Comparison of ENCODE assay signal across 2 cellular contexts in the genomic region with DNA sequence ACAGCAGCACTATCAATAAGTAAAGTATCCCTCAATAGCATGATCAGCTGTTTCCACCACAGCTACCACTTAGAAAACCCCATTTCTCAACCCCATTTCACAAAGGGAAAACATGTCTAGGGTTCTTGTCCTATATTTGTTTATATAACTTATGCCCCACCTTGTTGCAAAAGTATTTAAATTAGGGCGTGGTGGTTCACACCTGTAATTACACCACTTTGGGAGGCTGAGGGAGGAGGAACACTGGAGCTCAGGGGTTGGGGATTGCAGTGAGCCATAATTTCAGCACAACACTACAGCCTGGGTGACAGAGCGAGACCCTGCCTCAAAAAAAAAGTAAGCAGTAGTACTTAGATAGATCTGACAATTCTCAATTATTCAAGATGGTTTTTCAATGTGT.
TF ChIP-seq lines count a peak whose summit lies in the region.

No MANE protein-coding gene starts in this region.

TF ChIP-seq in HEK293, 187 proteins besides CTCF, POLR2A, EP300 and RAD21 (continued from another document):
- no peak for TF ChIP-seq ZNF529 (tag by site-specific recombination; IDR thresholded peaks at IDR 0.05; ENCODE audit: insufficient replicate concordance)
- peak; percentile 80; the same call in 1 of the 2 replicates for TF ChIP-seq MZF1 (tag by site-specific recombination; IDR thresholded peaks at IDR 0.05; ENCODE audit: borderline replicate concordance)
- TF ChIP-seq, protein P1, sequence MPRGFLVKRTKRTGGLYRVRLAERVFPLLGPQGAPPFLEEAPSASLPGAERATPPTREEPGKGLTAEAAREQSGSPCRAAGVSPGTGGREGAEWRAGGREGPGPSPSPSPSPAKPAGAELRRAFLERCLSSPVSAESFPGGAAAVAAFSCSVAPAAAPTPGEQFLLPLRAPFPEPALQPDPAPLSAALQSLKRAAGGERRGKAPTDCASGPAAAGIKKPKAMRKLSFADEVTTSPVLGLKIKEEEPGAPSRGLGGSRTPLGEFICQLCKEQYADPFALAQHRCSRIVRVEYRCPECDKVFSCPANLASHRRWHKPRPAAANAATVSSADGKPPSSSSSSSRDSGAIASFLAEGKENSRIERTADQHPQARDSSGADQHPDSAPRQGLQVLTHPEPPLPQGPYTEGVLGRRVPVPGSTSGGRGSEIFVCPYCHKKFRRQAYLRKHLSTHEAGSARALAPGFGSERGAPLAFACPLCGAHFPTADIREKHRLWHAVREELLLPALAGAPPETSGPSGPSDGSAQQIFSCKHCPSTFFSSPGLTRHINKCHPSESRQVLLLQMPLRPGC (tag by site-specific recombination; IDR thresholded peaks at IDR 0.05), result no peak
- TF ChIP-seq, protein P2, sequence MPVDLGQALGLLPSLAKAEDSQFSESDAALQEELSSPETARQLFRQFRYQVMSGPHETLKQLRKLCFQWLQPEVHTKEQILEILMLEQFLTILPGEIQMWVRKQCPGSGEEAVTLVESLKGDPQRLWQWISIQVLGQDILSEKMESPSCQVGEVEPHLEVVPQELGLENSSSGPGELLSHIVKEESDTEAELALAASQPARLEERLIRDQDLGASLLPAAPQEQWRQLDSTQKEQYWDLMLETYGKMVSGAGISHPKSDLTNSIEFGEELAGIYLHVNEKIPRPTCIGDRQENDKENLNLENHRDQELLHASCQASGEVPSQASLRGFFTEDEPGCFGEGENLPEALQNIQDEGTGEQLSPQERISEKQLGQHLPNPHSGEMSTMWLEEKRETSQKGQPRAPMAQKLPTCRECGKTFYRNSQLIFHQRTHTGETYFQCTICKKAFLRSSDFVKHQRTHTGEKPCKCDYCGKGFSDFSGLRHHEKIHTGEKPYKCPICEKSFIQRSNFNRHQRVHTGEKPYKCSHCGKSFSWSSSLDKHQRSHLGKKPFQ (tag by site-specific recombination; IDR thresholded peaks at IDR 0.05), result peak; percentile 72
- peak; percentile 65 for TF ChIP-seq KLF1 (tag by site-specific recombination; IDR thresholded peaks at IDR 0.05)
- TF ChIP-seq, protein P3, sequence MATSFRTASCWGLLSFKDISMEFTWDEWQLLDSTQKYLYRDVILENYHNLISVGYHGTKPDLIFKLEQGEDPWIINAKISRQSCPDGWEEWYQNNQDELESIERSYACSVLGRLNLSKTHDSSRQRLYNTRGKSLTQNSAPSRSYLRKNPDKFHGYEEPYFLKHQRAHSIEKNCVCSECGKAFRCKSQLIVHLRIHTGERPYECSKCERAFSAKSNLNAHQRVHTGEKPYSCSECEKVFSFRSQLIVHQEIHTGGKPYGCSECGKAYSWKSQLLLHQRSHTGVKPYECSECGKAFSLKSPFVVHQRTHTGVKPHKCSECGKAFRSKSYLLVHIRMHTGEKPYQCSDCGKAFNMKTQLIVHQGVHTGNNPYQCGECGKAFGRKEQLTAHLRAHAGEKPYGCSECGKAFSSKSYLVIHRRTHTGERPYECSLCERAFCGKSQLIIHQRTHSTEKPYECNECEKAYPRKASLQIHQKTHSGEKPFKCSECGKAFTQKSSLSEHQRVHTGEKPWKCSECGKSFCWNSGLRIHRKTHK (tag by site-specific recombination; IDR thresholded peaks at IDR 0.05), result no peak
- TF ChIP-seq SP7 (tag by site-specific recombination; IDR thresholded peaks at IDR 0.05), result 0 out of 2 replicates have a peak, but pooled peaks have one; percentile 21
TF ChIP-seq in HEK293: peak in this region for 5.

TF ChIP-seq in GM12891, 5 proteins besides CTCF, POLR2A, EP300 and RAD21 (continued from another document):
- TF ChIP-seq POLR2AphosphoS5 (IDR thresholded peaks at IDR 0.05; ENCODE audit: low read depth, low read length) (no peak), POU2F2 (IDR thresholded peaks at IDR 0.05; ENCODE audit: low read depth, low read length) (no peak), PAX5 (IDR thresholded peaks at IDR 0.05; ENCODE audit: insufficient read depth, low read length, severe bottlenecking) (no peak)
